ENCODE assay signal across 2 cellular contexts in genomic region chr2:61910603-61911002, GRCh38.
A peak's percentile ranks its signal among the peaks of the same experiment; 100 is the strongest.
TF ChIP-seq lines count a peak whose summit lies in the region.

No MANE protein-coding gene starts in this region.

TF ChIP-seq in HEK293, 187 proteins besides CTCF, POLR2A, EP300 and RAD21:
- TF ChIP-seq KLF1 (tag by site-specific recombination; IDR thresholded peaks at IDR 0.05) (no peak), ZNF488 (tag by site-specific recombination; IDR thresholded peaks at IDR 0.05) (no peak), ZNF561 (tag by site-specific recombination; IDR thresholded peaks at IDR 0.05; ENCODE audit: borderline replicate concordance) (no peak), ZNF654 (tag by site-specific recombination; IDR thresholded peaks at IDR 0.05; ENCODE audit: low read depth) (peak; percentile 14; the same call in 1 of the 2 replicates)

TF ChIP-seq in K562, 482 proteins besides CTCF, POLR2A, EP300 and RAD21:
- peak; percentile 73 for TF ChIP-seq ZBTB33 (CRISPR knock-in tag; IDR thresholded peaks at IDR 0.05)
- no peak for TF ChIP-seq FOXK1 (CRISPR knock-in tag; IDR thresholded peaks at IDR 0.05; ENCODE audit: borderline replicate concordance)
